ENCODE assay signal across 1 cellular context in the genomic region with DNA sequence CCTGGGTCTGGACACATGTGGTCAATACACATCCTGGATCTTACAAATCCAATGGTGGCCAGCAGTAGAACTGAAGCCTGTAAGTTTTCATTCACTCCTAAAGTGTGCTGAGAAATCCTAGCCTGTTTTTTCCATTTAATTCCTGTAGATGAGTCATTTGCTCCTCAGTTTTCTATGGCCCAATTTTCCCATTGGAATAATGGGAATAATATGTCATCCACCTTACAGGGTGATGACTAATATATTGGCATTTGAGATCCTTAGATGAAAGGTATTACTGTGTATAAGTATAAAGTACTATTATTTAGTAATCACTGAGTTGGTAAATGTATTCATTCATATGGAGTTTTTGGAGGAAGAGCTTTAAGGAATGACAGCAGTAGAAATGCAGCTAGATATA.
TF ChIP-seq lines count a peak whose summit lies in the region.

No MANE protein-coding gene starts in this region.

TF ChIP-seq in endothelial cell of umbilical vein, 7 proteins besides CTCF, POLR2A, EP300 and RAD21:
- TF ChIP-seq FOS (IDR thresholded peaks at IDR 0.05; ENCODE audit: borderline replicate concordance, insufficient read depth, low read length) (peak; percentile 70), EZH2 (IDR thresholded peaks at IDR 0.05; ENCODE audit: borderline replicate concordance, low read depth, low read length, severe bottlenecking) (no peak), JUN (IDR thresholded peaks at IDR 0.05; ENCODE audit: borderline replicate concordance, insufficient read depth, insufficient read length, low read depth) (peak; percentile 71)
